In the genomic region with DNA sequence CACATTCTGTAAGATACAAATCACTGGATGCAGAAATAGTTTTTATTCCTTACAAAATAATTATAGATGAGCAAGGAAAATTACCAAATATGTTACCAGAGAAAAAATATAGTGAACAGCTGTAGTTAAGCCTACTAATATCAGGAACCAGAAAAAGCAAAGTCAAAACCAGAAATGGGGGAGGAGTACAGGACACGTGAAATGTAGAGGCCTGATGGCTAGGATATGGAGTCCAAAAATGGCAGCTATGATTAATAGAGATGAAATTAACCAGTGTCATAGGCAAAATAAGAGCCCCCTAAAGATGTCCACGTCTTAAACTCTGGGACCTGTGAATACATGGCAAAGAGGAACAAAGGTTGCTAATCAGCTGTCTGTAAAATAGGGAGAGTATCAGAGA, we compare ENCODE assay signal across 22 cellular contexts. TPM values are rescaled to one million over a fixed set of nuclear protein-coding genes. Genes with fewer than 3 reads are reported as not detected.
"Had no signal": no experiment of that assay in that cellular context is flagged by ENCODE, and none has a peak within 500 bp of the region (broad histone marks: within the 10 kb centered on the region; RNA-seq: fewer than 3 reads in every experiment).

No MANE protein-coding gene starts in this region.

- ATAC-seq: activated CD4-positive, CD25-positive, alpha-beta regulatory T cell treated with anti-CD3 and anti-CD28 coated beads, Interleukin-2, amount 50 U/mL, for 24 hours; activated T-cell treated with anti-CD3 and anti-CD28 coated beads, Interleukin-2, amount 50 U/mL, for 4 hours; PC-3 had no signal

- DNase-seq: activated CD4-positive, alpha-beta T cell treated with anti-CD3 and anti-CD28 coated beads, Interleukin-2, amount 10 ng/mL, durations not matched to agents 24 days and 14 days; activated CD4-positive, alpha-beta T cell treated with anti-CD3 and anti-CD28 coated beads, Interleukin-2, amount 50 U/mL, for 48 hours; activated CD8-positive, alpha-beta memory T cell treated with anti-CD3 and anti-CD28 coated beads for 24 hours; activated effector memory CD4-positive, alpha-beta T cell treated with anti-CD3 and anti-CD28 coated beads, Interleukin-2, amount 50 U/mL, for 16 hours; activated naive CD4-positive, alpha-beta T cell treated with anti-CD3 and anti-CD28 coated beads for 36 hours; activated T-cell treated with anti-CD3 and anti-CD28 coated beads, Interleukin-2, amount 50 U/mL, for 4 hours; amygdala; cortex of kidney; NCI-H1092; NCI-H1417; NCI-H1694 treated with DMSO at 0.1 percent for 48 hours; NCI-H2029 treated with DMSO at 0.1 percent for 48 hours; NCI-H345; NCI-H510A; NCI-H526 treated with DMSO at 0.1 percent for 48 hours; NK-92 treated with Interleukin-12 subunit alpha and Interleukin-12 subunit beta, amount 100 ng/mL, for 24 hours; PC-3; SHP77 treated with DMSO at 0.1 percent for 48 hours had no signal

RNA-seq across cellular contexts. Expression of a gene that starts 52.7 kb away (rescaled TPM):
- total RNA-seq: activated CD4-positive, alpha-beta T cell treated with anti-CD3 and anti-CD28 coated beads, Interleukin-2, amount 10 ng/mL, durations not matched to agents 24 days and 14 days; activated naive CD4-positive, alpha-beta T cell treated with anti-CD3 and anti-CD28 coated beads for 36 hours; activated T-cell treated with anti-CD3 and anti-CD28 coated beads, Interleukin-2, amount 50 U/mL, for 4 hours; astrocyte; MCF 10A; PC-3; SK-MEL-5 had no signal

RNA-seq across cellular contexts. Expression of a gene that starts 58.4 kb away (rescaled TPM):
- total RNA-seq: activated CD4-positive, alpha-beta T cell treated with anti-CD3 and anti-CD28 coated beads, Interleukin-2, amount 10 ng/mL, durations not matched to agents 24 days and 14 days; activated naive CD4-positive, alpha-beta T cell treated with anti-CD3 and anti-CD28 coated beads for 36 hours; MCF 10A; PC-3; SK-MEL-5 had no signal
